8 cellular contexts compared by ENCODE assay signal in the genomic region with DNA sequence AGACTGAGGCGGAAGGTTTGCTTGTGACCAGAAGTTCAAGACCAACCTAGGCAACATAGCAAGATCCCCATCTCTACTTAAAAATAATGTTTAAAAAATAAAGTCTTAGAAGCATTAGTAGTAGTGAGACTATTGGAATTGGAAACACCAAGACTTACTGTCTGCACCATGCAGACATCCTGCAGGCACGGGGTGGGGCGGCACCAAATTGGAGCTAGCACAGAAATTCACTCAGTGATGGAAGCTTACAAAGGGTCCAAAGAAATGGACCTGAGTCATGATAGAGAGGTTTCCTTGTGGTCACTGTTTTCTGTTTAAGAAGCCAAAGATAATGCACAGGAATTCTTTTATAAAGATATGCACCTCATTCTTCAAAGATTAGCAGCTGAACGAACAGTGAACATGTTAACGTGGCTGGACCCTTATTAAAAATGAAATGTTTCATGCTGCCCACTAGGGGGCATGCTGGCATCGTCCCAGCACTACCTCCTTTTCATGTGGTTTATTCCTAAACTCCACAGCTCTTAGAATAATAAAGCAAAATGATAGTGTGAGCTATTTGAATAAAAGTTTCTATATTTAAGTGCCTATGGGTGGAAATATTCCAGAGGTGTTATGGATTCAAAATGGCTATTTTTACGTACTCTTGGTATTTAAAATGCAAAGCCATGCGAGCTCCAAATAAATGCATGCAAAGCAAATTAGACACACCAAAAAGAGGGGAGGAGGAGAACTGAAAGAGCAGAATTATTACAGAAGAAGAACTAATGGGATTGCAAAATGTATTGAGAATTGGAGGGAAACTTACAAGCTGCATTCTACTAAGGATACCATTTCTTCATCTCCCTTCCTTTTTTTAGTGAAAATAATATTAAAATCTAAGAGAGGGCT. TPM values are rescaled to one million over a fixed set of nuclear protein-coding genes. Genes with fewer than 3 reads are reported as not detected.
DNase-seq lines count a peak whose midpoint lies in the region; ATAC-seq and TF ChIP-seq lines count a peak whose summit lies in the region.

No MANE protein-coding gene starts in this region.

- CTCF ChIA-PET in Panc1 (lab: Charles Lee) = interaction anchor here (0.5 to 1.3 kb wide), 3 partner anchors 45 to 156 kb away, joined by 3 to 9 read pairs (median 5); no protein-coding TSS in a partner anchor

- in situ Hi-C loops in Panc1 (cut with HindIII; ENCODE audit: low pct_unique_long_range_greater_than_20kb, low sequenced_read_pairs) = no loop called here

- H3K4me3 Mint-ChIP-seq in activated naive CD8-positive, alpha-beta T cell treated with anti-CD3 and anti-CD28 coated beads for 36 hours = no peak overlapping the region
- H3K4me3 Mint-ChIP-seq in progenitor cell of endocrine pancreas (ENCODE audit: low read depth) = no peak overlapping the region

- H3K27me3 ChIP-seq in Panc1 (ENCODE audit: control insufficient read depth, insufficient read depth, low read length) = no peaks in the 10 kb centered on the region

- peak; percentile 32 for DNase-seq in NCI-H1105 treated with DMSO at 0.1 percent for 48 hours (lab: John Stamatoyannopoulos, UW)
- DNase-seq in NCI-H1105 (lab: John Stamatoyannopoulos, UW) = no peak
- peak; percentile 24 for DNase-seq in Panc1 (ENCODE audit: low read depth, low spot score)
- peak; percentile 25 for DNase-seq in activated naive CD8-positive, alpha-beta T cell treated with anti-CD3 and anti-CD28 coated beads for 36 hours
- peak; percentile 64 for DNase-seq in Right ventricle myocardium superior
- no peak for DNase-seq in progenitor cell of endocrine pancreas (ENCODE audit: low spot score, unreplicated experiment)

- H3K4me1 ChIP-seq in Panc1 (ENCODE audit: control insufficient read depth, insufficient read depth, low read length) = no peaks in the 10 kb centered on the region

- peaks cover 24% of the 10 kb centered on the region for H3K36me3 Mint-ChIP-seq in activated naive CD8-positive, alpha-beta T cell treated with anti-CD3 and anti-CD28 coated beads for 36 hours
- H3K36me3 Mint-ChIP-seq in progenitor cell of endocrine pancreas (ENCODE audit: insufficient read depth) = peaks cover 9% of the 10 kb centered on the region

- no peak overlapping the region for H3K4me3 ChIP-seq in Panc1 (ENCODE audit: low read depth in 2 of 2, low read length in 2 of 2)

- H3K27ac Mint-ChIP-seq in activated naive CD8-positive, alpha-beta T cell treated with anti-CD3 and anti-CD28 coated beads for 36 hours = no peak overlapping the region
- H3K27ac Mint-ChIP-seq in progenitor cell of endocrine pancreas = peak overlapping the region; percentile 24

- H3K4me1 Mint-ChIP-seq in activated naive CD8-positive, alpha-beta T cell treated with anti-CD3 and anti-CD28 coated beads for 36 hours = peaks cover 2% of the 10 kb centered on the region
- no peaks in the 10 kb centered on the region for H3K4me1 Mint-ChIP-seq in progenitor cell of endocrine pancreas (ENCODE audit: low read depth)

- ATAC-seq in HG03103 (IDR thresholded peaks at IDR 0.05; ENCODE audit: low read depth, unreplicated experiment) = peak; percentile 67
- ATAC-seq in Panc1 = no peak
- peak; percentile 72 for ATAC-seq in Right ventricle myocardium superior (ENCODE audit: poor library complexity)
- no peak for ATAC-seq in GM19463 (IDR thresholded peaks at IDR 0.05; ENCODE audit: unreplicated experiment)

- intact Hi-C loops in Panc1 (cut with micrococcal nuclease; ENCODE audit: unreplicated experiment) (loop anchor here (2.0 kb wide), 1 partner anchor 157 kb away; no protein-coding TSS in a partner anchor), Right ventricle myocardium superior (cut with DNase I) (loop anchor here (5.0 kb wide), 1 partner anchor 156 kb away; no protein-coding TSS in a partner anchor)

- H3K27me3 Mint-ChIP-seq in activated naive CD8-positive, alpha-beta T cell treated with anti-CD3 and anti-CD28 coated beads for 36 hours = no peaks in the 10 kb centered on the region
- no peaks in the 10 kb centered on the region for H3K27me3 Mint-ChIP-seq in progenitor cell of endocrine pancreas

- POLR2A ChIA-PET in Panc1 (lab: Charles Lee) = no interaction called here

- no peaks in the 10 kb centered on the region for H3K9me3 Mint-ChIP-seq in activated naive CD8-positive, alpha-beta T cell treated with anti-CD3 and anti-CD28 coated beads for 36 hours
- no peaks in the 10 kb centered on the region for H3K9me3 Mint-ChIP-seq in progenitor cell of endocrine pancreas (ENCODE audit: low read depth)

- no peaks in the 10 kb centered on the region; the same call in 1 of the 2 replicates for H3K36me3 ChIP-seq in Panc1 (ENCODE audit: control insufficient read depth, insufficient read depth, low read length)

- H3K27ac ChIP-seq in Panc1 (ENCODE audit: low read length) = no peak overlapping the region

- no peaks in the 10 kb centered on the region for H3K9me3 ChIP-seq in Panc1 (ENCODE audit: control insufficient read depth, insufficient read depth, low read depth, low read length)

- TF ChIP-seq CTCF in Panc1 (IDR thresholded peaks at IDR 0.05) = peak; percentile 75
- TF ChIP-seq CTCF in progenitor cell of endocrine pancreas (IDR thresholded peaks at IDR 0.05; ENCODE audit: unreplicated experiment) = peak; percentile 88

- BruUV-seq in Panc1 (replicated peaks; lab: Mats Ljungman, UMichigan) = no TSS peak

RNA-seq across cellular contexts. Expression of gene PDSS1, which starts 28.6 kb away (rescaled TPM):
- total RNA-seq in Panc1 (2021; ENCODE audit: unreplicated experiment) (7.1 TPM), Right ventricle myocardium superior (4.5 TPM), progenitor cell of endocrine pancreas (13.4 and 14.4 TPM in 2 replicates)
- 3.3 TPM for polyA plus RNA-seq in Panc1 (2012; ENCODE audit: insufficient read length)
- 10 to 100 TPM; 30.2 to 30.7 TPM for total RNA-seq in activated naive CD8-positive, alpha-beta T cell treated with anti-CD3 and anti-CD28 coated beads for 36 hours

Comparison
In these comparisons a context has a peak if more than half of its experiments do, and no peak if none do; other contexts are left out.
1. DNase-seq: peak in NCI-H1105 treated with DMSO at 0.1 percent for 48 hours (single experiment), Panc1 (single experiment), activated naive CD8-positive, alpha-beta T cell treated with anti-CD3 and anti-CD28 coated beads for 36 hours (single experiment) and Right ventricle myocardium superior (single experiment); none in NCI-H1105 (single experiment) and progenitor cell of endocrine pancreas (single experiment).
2. ATAC-seq: peak in HG03103 (single experiment) and Right ventricle myocardium superior (single experiment); none in Panc1 (single experiment) and GM19463 (single experiment).